Comparison of ENCODE assay signal across 30 cellular contexts in the genomic region with DNA sequence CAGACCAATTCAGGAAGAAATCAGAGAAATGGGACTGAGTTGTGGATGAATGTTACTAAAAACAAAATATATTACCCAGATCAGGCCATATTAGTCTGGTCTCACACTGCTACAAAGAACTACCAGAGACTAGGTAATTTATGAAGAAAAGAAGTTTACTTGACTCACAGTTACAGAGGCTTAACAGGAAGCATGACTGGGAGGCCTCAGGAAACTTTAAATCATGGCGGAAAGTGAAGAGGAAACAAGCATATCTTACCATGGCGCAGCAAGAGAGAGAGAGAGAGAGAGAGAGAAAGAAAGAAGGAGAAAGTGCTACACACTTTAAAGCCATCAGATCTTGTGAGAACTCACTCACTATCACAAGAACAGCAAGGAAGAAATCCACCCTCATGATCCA.
"Had no signal": no experiment of that assay in that cellular context is flagged by ENCODE, and none has a peak within 500 bp of the region (broad histone marks: within the 10 kb centered on the region; RNA-seq: fewer than 3 reads in every experiment).

No MANE protein-coding gene starts in this region.

- H3K4me3 Mint-ChIP-seq: activated CD4-positive, alpha-beta memory T cell treated with anti-CD3 and anti-CD28 coated beads, Interleukin-2, amount 10 ng/mL, durations not matched to agents 7 days and 5 days; activated CD4-positive, alpha-beta T cell treated with anti-CD3 and anti-CD28 coated beads, Interleukin-2, amount 10 ng/mL, durations not matched to agents 7 days and 5 days; activated naive CD4-positive, alpha-beta T cell treated with anti-CD3 and anti-CD28 coated beads, Interleukin-2, amount 10 ng/mL, durations not matched to agents 7 days and 5 days; activated naive CD8-positive, alpha-beta T cell treated with anti-CD3 and anti-CD28 coated beads, Interleukin-2, amount 10 ng/mL, durations not matched to agents 7 days and 5 days; activated T-cell treated with anti-CD3 and anti-CD28 coated beads, Interleukin-2, amount 50 U/mL, for 24 hours; activated T-cell treated with anti-CD3 and anti-CD28 coated beads, Interleukin-2, amount 50 U/mL, for 72 hours; effector memory CD8-positive, alpha-beta T cell had no signal

- H3K36me3 Mint-ChIP-seq: activated naive CD4-positive, alpha-beta T cell treated with anti-CD3 and anti-CD28 coated beads, Interleukin-2, amount 10 ng/mL, durations not matched to agents 7 days and 5 days; activated naive CD8-positive, alpha-beta T cell treated with anti-CD3 and anti-CD28 coated beads, Interleukin-2, amount 10 ng/mL, durations not matched to agents 7 days and 5 days had no signal

- H3K4me1 ChIP-seq: body of pancreas, esophagus muscularis mucosa, foreskin keratinocyte, gastroesophageal sphincter had no signal

- DNase-seq: activated CD4-positive, alpha-beta memory T cell treated with anti-CD3 and anti-CD28 coated beads, Interleukin-2, amount 10 ng/mL, durations not matched to agents 7 days and 5 days; activated CD4-positive, alpha-beta T cell treated with anti-CD3 and anti-CD28 coated beads for 1 hour; activated CD4-positive, alpha-beta T cell treated with anti-CD3 and anti-CD28 coated beads for 4 hours; activated CD4-positive, alpha-beta T cell treated with anti-CD3 and anti-CD28 coated beads, Interleukin-2, amount 10 ng/mL, durations not matched to agents 7 days and 5 days; activated CD4-positive, alpha-beta T cell treated with anti-CD3 and anti-CD28 coated beads, Interleukin-2, amount 50 U/mL, for 4 hours; activated CD4-positive, CD25-positive, alpha-beta regulatory T cell; activated CD8-positive, alpha-beta memory T cell treated with anti-CD3 and anti-CD28 coated beads, Interleukin-2, amount 50 U/mL, for 48 hours; activated gamma-delta T cell; activated naive CD4-positive, alpha-beta T cell; activated naive CD4-positive, alpha-beta T cell treated with anti-CD3 and anti-CD28 coated beads, Interleukin-2, amount 10 ng/mL, durations not matched to agents 7 days and 5 days; activated naive CD8-positive, alpha-beta T cell treated with anti-CD3 and anti-CD28 coated beads, Interleukin-2, amount 10 ng/mL, durations not matched to agents 7 days and 5 days; activated T-cell treated with anti-CD3 and anti-CD28 coated beads for 4 hours; activated T-cell treated with anti-CD3 and anti-CD28 coated beads, Interleukin-2, amount 50 U/mL, for 24 hours; activated T-cell treated with anti-CD3 and anti-CD28 coated beads, Interleukin-2, amount 50 U/mL, for 72 hours; amniotic stem cell; anterior cingulate cortex; body of pancreas; caudate nucleus; cortex of kidney; dermis blood vessel endothelial cell; effector CD4-positive, alpha-beta T cell; effector memory CD8-positive, alpha-beta T cell; erythroblast; foreskin keratinocyte; head of caudate nucleus; T-helper 2 cell had no signal

- H3K27ac Mint-ChIP-seq: activated CD4-positive, alpha-beta memory T cell treated with anti-CD3 and anti-CD28 coated beads, Interleukin-2, amount 10 ng/mL, durations not matched to agents 7 days and 5 days; activated CD4-positive, alpha-beta T cell treated with anti-CD3 and anti-CD28 coated beads, Interleukin-2, amount 10 ng/mL, durations not matched to agents 7 days and 5 days; activated naive CD4-positive, alpha-beta T cell treated with anti-CD3 and anti-CD28 coated beads, Interleukin-2, amount 10 ng/mL, durations not matched to agents 7 days and 5 days; activated naive CD4-positive, alpha-beta T cell treated with anti-CD3 and anti-CD28 coated beads, Interleukin-2, amount 50 U/mL, for 72 hours; activated naive CD8-positive, alpha-beta T cell treated with anti-CD3 and anti-CD28 coated beads, Interleukin-2, amount 10 ng/mL, durations not matched to agents 7 days and 5 days; activated T-cell treated with anti-CD3 and anti-CD28 coated beads, Interleukin-2, amount 50 U/mL, for 24 hours; activated T-cell treated with anti-CD3 and anti-CD28 coated beads, Interleukin-2, amount 50 U/mL, for 72 hours; effector memory CD8-positive, alpha-beta T cell had no signal

- H3K36me3 ChIP-seq: esophagus muscularis mucosa, gastroesophageal sphincter had no signal

- H3K4me3 ChIP-seq: body of pancreas, esophagus muscularis mucosa, gastroesophageal sphincter had no signal

- H3K27ac ChIP-seq: body of pancreas, esophagus muscularis mucosa, foreskin keratinocyte, gastroesophageal sphincter had no signal

- H3K27me3 Mint-ChIP-seq: activated CD4-positive, alpha-beta memory T cell treated with anti-CD3 and anti-CD28 coated beads, Interleukin-2, amount 10 ng/mL, durations not matched to agents 7 days and 5 days; activated CD4-positive, alpha-beta T cell treated with anti-CD3 and anti-CD28 coated beads, Interleukin-2, amount 10 ng/mL, durations not matched to agents 7 days and 5 days; activated naive CD4-positive, alpha-beta T cell treated with anti-CD3 and anti-CD28 coated beads, Interleukin-2, amount 10 ng/mL, durations not matched to agents 7 days and 5 days; activated naive CD8-positive, alpha-beta T cell treated with anti-CD3 and anti-CD28 coated beads, Interleukin-2, amount 10 ng/mL, durations not matched to agents 7 days and 5 days; activated T-cell treated with anti-CD3 and anti-CD28 coated beads, Interleukin-2, amount 50 U/mL, for 24 hours; effector memory CD8-positive, alpha-beta T cell had no signal

- FAIRE-seq: colon had no signal

- H3K27me3 ChIP-seq: body of pancreas, esophagus muscularis mucosa, foreskin keratinocyte, gastroesophageal sphincter had no signal

- H3K4me1 Mint-ChIP-seq: activated CD4-positive, alpha-beta memory T cell treated with anti-CD3 and anti-CD28 coated beads, Interleukin-2, amount 10 ng/mL, durations not matched to agents 7 days and 5 days; activated CD4-positive, alpha-beta T cell treated with anti-CD3 and anti-CD28 coated beads, Interleukin-2, amount 10 ng/mL, durations not matched to agents 7 days and 5 days; activated naive CD4-positive, alpha-beta T cell treated with anti-CD3 and anti-CD28 coated beads, Interleukin-2, amount 10 ng/mL, durations not matched to agents 7 days and 5 days; activated naive CD8-positive, alpha-beta T cell treated with anti-CD3 and anti-CD28 coated beads, Interleukin-2, amount 10 ng/mL, durations not matched to agents 7 days and 5 days had no signal
